ENCODE assay signal across 1 cellular context in genomic region chr19:3453840-3454239, GRCh38.
A peak's percentile ranks its signal among the peaks of the same experiment; 100 is the strongest.
TF ChIP-seq lines count a peak whose summit lies in the region.

No MANE protein-coding gene starts in this region.

TF ChIP-seq in HepG2, 621 proteins besides CTCF, POLR2A, EP300 and RAD21:
- no peak for TF ChIP-seq HNF4A (CRISPR knock-in tag; IDR thresholded peaks at IDR 0.05)
- TF ChIP-seq AGO2 (optimal IDR thresholded peaks at IDR 0.05; ENCODE audit: low read depth, low read length), result peak; percentile 41
TF ChIP-seq in HepG2: peak in this region for 1.
